8 cellular contexts compared by ENCODE assay signal in the genomic region with DNA sequence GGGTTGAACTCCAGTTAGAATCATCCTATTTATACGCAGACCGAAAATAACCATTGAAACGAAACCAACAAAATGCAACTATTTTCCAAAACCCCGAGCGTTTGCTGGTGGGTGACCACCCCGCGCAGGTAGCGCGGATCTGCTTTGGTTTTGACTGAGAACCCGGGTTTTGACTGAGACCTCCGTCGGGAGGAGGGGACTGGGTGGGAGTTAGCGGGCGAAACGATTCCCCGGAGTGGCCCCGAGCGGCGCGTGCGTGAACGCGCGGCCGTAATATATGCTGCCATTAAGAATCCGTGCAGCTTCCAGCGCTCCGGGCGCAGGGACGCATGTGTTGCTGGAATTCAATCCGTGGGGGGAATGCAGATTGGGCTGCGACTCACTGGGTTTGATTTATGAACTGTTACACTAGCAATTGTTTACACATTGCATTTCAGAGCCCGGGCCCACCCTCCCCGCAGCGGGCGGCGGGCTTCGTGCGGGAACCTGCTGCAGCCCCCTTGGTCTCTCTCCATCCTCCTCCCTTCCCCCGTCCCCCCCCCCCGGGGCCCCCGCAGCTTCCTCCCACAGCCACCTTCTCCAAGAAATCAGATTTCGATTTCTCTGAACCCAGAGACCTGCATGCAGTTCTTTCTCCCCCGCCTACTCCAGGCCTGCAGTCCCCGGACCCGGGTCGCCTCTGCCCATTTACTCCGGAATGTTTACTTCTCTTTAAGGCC. TPM values are rescaled to one million over a fixed set of nuclear protein-coding genes. Genes with fewer than 3 reads are reported as not detected.
A peak's percentile ranks its signal among the peaks of the same experiment; 100 is the strongest.
DNase-seq lines count a peak whose midpoint lies in the region; ATAC-seq, FAIRE-seq and TF ChIP-seq lines count a peak whose summit lies in the region.

No MANE protein-coding gene starts in this region.

- DNase-seq in HFFc6 (no peak), WERI-Rb-1 (peak; percentile 84), frontal cortex (ENCODE audit: low spot score in 2 of 2) (peak; percentile 24 to 29), posterior vena cava (ENCODE audit: low spot score) (peak; percentile 83), NCI-H1694 treated with DMSO at 0.1 percent for 48 hours (lab: John Stamatoyannopoulos, UW) (no peak)
- DNase-seq in stimulated activated CD4-positive, alpha-beta T cell treated with anti-CD3 and anti-CD28 coated beads, Interleukin-12 subunit alpha, Interleukin-12 subunit beta, amount 100 ng/mL, for 4 hours = no peak

- peak overlapping the region; percentile 52; the same call in 1 of the 2 replicates for H3K27ac Mint-ChIP-seq in HFFc6

- peaks cover 19 to 46% (median 29%) of the 10 kb centered on the region in 10 experiments for H3K4me1 ChIP-seq in BLaER1 treated with 17β-estradiol and CSF1 and Interleukin-3, amounts not matched to agents 10 nM and 100 nM

- FAIRE-seq in frontal cortex (lab: Jason Lieb, UNC) = no peak

- H3K4me3 Mint-ChIP-seq in HFFc6 = peak overlapping the region; percentile 97

- peaks cover 0 to 75% (median 57%) of the 10 kb centered on the region in 11 experiments; a peak in 18 of 22 replicates for H4K20me1 ChIP-seq in BLaER1 treated with 17β-estradiol and CSF1 and Interleukin-3, amounts not matched to agents 10 nM and 100 nM

- H3K36me3 Mint-ChIP-seq in HFFc6 (ENCODE audit: low read depth) = no peaks in the 10 kb centered on the region; the same call in 1 of the 2 replicates

- peaks cover 39% of the 10 kb centered on the region for H3K27me3 Mint-ChIP-seq in HFFc6 (ENCODE audit: insufficient read depth)

- H3K4me2 ChIP-seq in BLaER1 treated with 17β-estradiol and CSF1 and Interleukin-3, amounts not matched to agents 10 nM and 100 nM = peak overlapping the region; percentile 79 to 99 (median 89)

- TF ChIP-seq CTCF in HFFc6 (IDR thresholded peaks at IDR 0.05) (no peak), WERI-Rb-1 (IDR thresholded peaks at IDR 0.05; ENCODE audit: low read depth, low read length) (no peak)

- no peaks in the 10 kb centered on the region for H3K36me3 ChIP-seq in BLaER1 treated with 17β-estradiol and CSF1 and Interleukin-3, amounts not matched to agents 10 nM and 100 nM
- H3K36me3 ChIP-seq in WERI-Rb-1 = peaks cover 33% of the 10 kb centered on the region

- intact Hi-C loops in posterior vena cava (cut with DNase I) = no loop called here

- H3K4me3 ChIP-seq in BLaER1 treated with 17β-estradiol and CSF1 and Interleukin-3, amounts not matched to agents 10 nM and 100 nM = peak overlapping the region; percentile 48 to 67 (median 59); a peak in 19 of 20 replicates
- H3K4me3 ChIP-seq in WERI-Rb-1 (ENCODE audit: low read depth, low read length) = peak overlapping the region; percentile 61

- peak overlapping the region in 3 of 11 experiments; percentile 52 to 60 (median 54); a peak in 4 of 22 replicates for H3K9ac ChIP-seq in BLaER1 treated with 17β-estradiol and CSF1 and Interleukin-3, amounts not matched to agents 10 nM and 100 nM

- H3K9me3 Mint-ChIP-seq in HFFc6 = peaks cover 3% of the 10 kb centered on the region; the same call in 1 of the 2 replicates

- peaks cover 98 to 100% (median 100%) of the 10 kb centered on the region in 11 experiments for H3K27me3 ChIP-seq in BLaER1 treated with 17β-estradiol and CSF1 and Interleukin-3, amounts not matched to agents 10 nM and 100 nM
- no peaks in the 10 kb centered on the region for H3K27me3 ChIP-seq in WERI-Rb-1 (ENCODE audit: insufficient read depth, low read depth, severe bottlenecking)

- 0 out of 22 replicates have a peak overlapping the region, but pooled peaks of 1 of the 11 experiments have one; percentile 34 for H3K27ac ChIP-seq in BLaER1 treated with 17β-estradiol and CSF1 and Interleukin-3, amounts not matched to agents 10 nM and 100 nM
- H3K27ac ChIP-seq in WERI-Rb-1 = peak overlapping the region; percentile 93

- ATAC-seq in HG02588 (IDR thresholded peaks at IDR 0.05; ENCODE audit: unreplicated experiment) = no peak

- peaks cover 28% of the 10 kb centered on the region for H3K4me1 Mint-ChIP-seq in HFFc6 (ENCODE audit: low read depth)

- H3K9me3 ChIP-seq in BLaER1 treated with 17β-estradiol and CSF1 and Interleukin-3, amounts not matched to agents 10 nM and 100 nM (replicated peaks in 1 of 11) = peaks cover 6 to 38% (median 25%) of the 10 kb centered on the region in 11 experiments; a peak in 21 of 22 replicates
- peaks cover 7% of the 10 kb centered on the region for H3K9me3 ChIP-seq in WERI-Rb-1 (ENCODE audit: severe bottlenecking)

RNA-seq across cellular contexts. Expression of gene NRN1, which starts 9.9 kb away (rescaled TPM):
- total RNA-seq in HFFc6 (2021; fragmentation: NEBNext Ultra II Directional; extraction: Animal tissue kit (Norgen Biotek cat#: 25700)) = not detected
- total RNA-seq in frontal cortex = 9.8 TPM
- 10 to 100 TPM; 12.8 to 15.9 TPM for total RNA-seq in posterior vena cava

Comparison
In these comparisons a context has a peak if more than half of its experiments do, and no peak if none do; other contexts are left out.
1. DNase-seq: peak in WERI-Rb-1 (single experiment), frontal cortex (2 of 2) and posterior vena cava (single experiment); none in HFFc6 (single experiment), NCI-H1694 treated with DMSO at 0.1 percent for 48 hours (single experiment) and stimulated activated CD4-positive, alpha-beta T cell treated with anti-CD3 and anti-CD28 coated beads, Interleukin-12 subunit alpha, Interleukin-12 subunit beta, amount 100 ng/mL, for 4 hours (single experiment).
2. RNA of gene NRN1, which starts 9.9 kb away (total RNA-seq): 12.8 to 15.9 TPM in posterior vena cava and 9.8 TPM in frontal cortex (single experiment); not detected in HFFc6; every median in the first group is over 10 times any median in the second.